In the genomic region with DNA sequence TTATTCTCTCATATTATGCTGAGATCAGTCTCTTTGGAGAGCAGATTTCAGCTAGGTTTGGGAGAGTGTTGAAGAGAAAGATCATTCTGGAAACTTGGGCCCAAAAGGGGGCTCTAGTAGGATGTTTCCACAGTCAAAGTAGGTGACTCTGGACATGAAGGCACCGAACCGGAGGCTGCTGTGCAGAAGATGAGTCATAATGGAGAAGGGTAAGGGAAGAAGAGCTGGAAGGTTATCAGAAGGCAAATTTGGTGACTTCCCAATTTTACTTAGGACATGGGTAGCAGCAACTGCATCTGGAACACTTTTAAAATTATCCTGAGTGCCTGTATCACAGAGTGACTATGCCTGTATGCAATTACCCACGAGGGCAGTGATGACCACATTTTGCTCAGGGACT, we compare ENCODE assay signal across 17 cellular contexts. TPM values are rescaled to one million over a fixed set of nuclear protein-coding genes. Genes with fewer than 3 reads are reported as not detected.
"Had no signal": no experiment of that assay in that cellular context is flagged by ENCODE, and none has a peak within 500 bp of the region (broad histone marks: within the 10 kb centered on the region; RNA-seq: fewer than 3 reads in every experiment).

No MANE protein-coding gene starts in this region.

- H3K36me3 Mint-ChIP-seq: activated naive CD8-positive, alpha-beta T cell treated with anti-CD3 and anti-CD28 coated beads for 36 hours had no signal

- DNase-seq: activated CD4-positive, alpha-beta T cell treated with anti-CD3 and anti-CD28 coated beads, Interleukin-2, amount 50 U/mL, for 4 hours; activated naive CD8-positive, alpha-beta T cell treated with anti-CD3 and anti-CD28 coated beads for 36 hours; activated T-cell treated with anti-CD3 and anti-CD28 coated beads for 4 hours; amniotic stem cell; dermis blood vessel endothelial cell; effector memory CD4-positive, alpha-beta T cell; esophagus squamous epithelium; heart right ventricle; kidney glomerular epithelial cell; left ventricle myocardium inferior; mammary epithelial cell; stimulated activated naive CD8-positive, alpha-beta T cell treated with anti-CD3 and anti-CD28 coated beads, Interleukin-15, Interleukin-2, amounts not matched to agents 100 U/mL and 50 U/mL, for 24 hours; substantia nigra; T-helper 2 cell; tibial artery; WERI-Rb-1 had no signal

- ATAC-seq: heart right ventricle; stimulated activated naive CD8-positive, alpha-beta T cell treated with anti-CD3 and anti-CD28 coated beads, Interleukin-15, Interleukin-2, amounts not matched to agents 100 U/mL and 50 U/mL, for 24 hours had no signal

- H3K4me1 Mint-ChIP-seq: activated naive CD8-positive, alpha-beta T cell treated with anti-CD3 and anti-CD28 coated beads for 36 hours had no signal

- H3K4me3 Mint-ChIP-seq: activated naive CD8-positive, alpha-beta T cell treated with anti-CD3 and anti-CD28 coated beads for 36 hours; activated T-helper 1 cell treated with anti-CD3 and anti-CD28 coated beads, Interleukin-12 subunit alpha, Interleukin-12 subunit beta, Interleukin-2, Interleukin-4 antibody, amounts not matched to agents 30 ng/mL and 10 ng/mL and 1 ng/mL, durations not matched to agents 14 hours and 24 hours and 36 hours had no signal

- H3K27ac Mint-ChIP-seq: activated naive CD8-positive, alpha-beta T cell treated with anti-CD3 and anti-CD28 coated beads for 36 hours; activated T-helper 1 cell treated with anti-CD3 and anti-CD28 coated beads, Interleukin-12 subunit alpha, Interleukin-12 subunit beta, Interleukin-2, Interleukin-4 antibody, amounts not matched to agents 30 ng/mL and 10 ng/mL and 1 ng/mL, durations not matched to agents 14 hours and 24 hours and 36 hours had no signal

RNA-seq across cellular contexts. Expression of a gene that starts 38.8 kb away (rescaled TPM):
- total RNA-seq: dermis blood vessel endothelial cell had no signal
- polyA plus RNA-seq: mammary epithelial cell had no signal
